ENCODE assay signal across 23 cellular contexts in the genomic region with DNA sequence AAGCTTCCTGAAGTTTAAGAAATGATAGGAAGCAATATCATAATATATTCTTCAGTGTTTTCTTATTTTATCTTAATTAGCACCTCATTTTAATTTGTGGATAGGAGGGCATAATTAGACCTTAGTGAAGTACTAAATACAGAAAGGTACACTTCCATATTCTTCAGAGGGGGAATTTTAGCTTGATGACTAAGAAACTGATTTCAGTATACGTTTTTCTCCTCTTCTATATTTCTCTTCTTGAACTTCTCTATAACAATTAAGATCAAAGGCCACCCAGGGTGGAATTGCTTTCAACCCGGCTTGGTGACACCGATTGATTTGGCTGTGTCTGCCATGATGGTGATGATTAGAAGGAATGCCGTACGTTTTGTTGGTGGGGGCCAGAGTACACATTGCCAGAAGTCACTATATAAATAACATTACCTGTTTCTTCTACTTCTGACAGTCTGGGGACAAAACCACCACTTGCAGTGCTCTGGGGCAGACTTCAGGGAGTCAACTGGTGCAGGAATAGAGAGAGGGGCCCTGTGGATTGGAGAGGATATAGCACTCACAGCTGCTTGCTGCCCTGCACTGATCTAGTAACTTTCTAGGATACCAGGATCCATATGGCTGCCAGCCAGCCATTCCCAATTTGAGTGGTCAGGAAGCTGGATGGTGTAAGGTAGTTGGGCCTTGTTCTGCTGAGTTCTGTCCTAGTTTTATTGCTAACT.
DNase-seq lines count a peak whose midpoint lies in the region; ATAC-seq and TF ChIP-seq lines count a peak whose summit lies in the region.
"Had no signal": no experiment of that assay in that cellular context is flagged by ENCODE, and none has a peak within 500 bp of the region (broad histone marks: within the 10 kb centered on the region; RNA-seq: fewer than 3 reads in every experiment).

No MANE protein-coding gene starts in this region.

- no peak overlapping the region for H3K4ac ChIP-seq in mesenchymal stem cell (ENCODE audit: low read depth in 1 of 2, low read length in 2 of 2)

- DNase-seq in cardiac septum (ENCODE audit: low spot score) (peak; percentile 31), Right ventricle myocardium inferior (ENCODE audit: missing footprints) (no peak), mesenchymal stem cell (no peak), uterus (no peak), chondrocyte (ENCODE audit: low spot score) (no peak), dedifferentiated amniotic fluid mesenchymal stem cell (ENCODE audit: extremely low spot score) (no peak)
- DNase-seq: activated CD4-positive, alpha-beta T cell treated with anti-CD3 and anti-CD28 coated beads, Interleukin-2, amount 50 U/mL, for 4 hours; activated naive CD8-positive, alpha-beta T cell treated with anti-CD3 and anti-CD28 coated beads, Interleukin-2, amount 10 ng/mL, durations not matched to agents 7 days and 5 days; CD4-positive, alpha-beta T cell; colonic mucosa; NCI-H1105; NCI-H2029; NCI-H526 treated with DMSO at 0.1 percent for 48 hours; stimulated activated CD4-positive, alpha-beta T cell treated with anti-CD3 and anti-CD28 coated beads, Interleukin-4, amount 100 ng/mL, for 1 hour; stimulated activated naive CD4-positive, alpha-beta T cell treated with Interleukin-2 at 50 U/mL for 16 hours; T-helper 2 cell; transverse colon had no signal

- peaks cover 12% of the 10 kb centered on the region for H3K4me1 Mint-ChIP-seq in activated T-helper 17 cell treated with anti-CD3 and anti-CD28 coated beads, Interleukin-2, amount 50 U/mL, for 72 hours
- H3K4me1 Mint-ChIP-seq in chondrocyte (ENCODE audit: low read depth): peaks cover 19% of the 10 kb centered on the region

- no peaks in the 10 kb centered on the region for H3K27me3 Mint-ChIP-seq in activated T-helper 17 cell treated with anti-CD3 and anti-CD28 coated beads, Interleukin-2, amount 50 U/mL, for 72 hours
- no peaks in the 10 kb centered on the region for H3K27me3 Mint-ChIP-seq in chondrocyte (ENCODE audit: low read depth)
- H3K27me3 Mint-ChIP-seq: activated naive CD8-positive, alpha-beta T cell treated with anti-CD3 and anti-CD28 coated beads, Interleukin-2, amount 10 ng/mL, durations not matched to agents 7 days and 5 days; CD4-positive, alpha-beta T cell; natural killer cell treated with Interleukin-12 subunit alpha and Interleukin-12 subunit beta and Interleukin-15 and Interleukin-18, amount 100 ng/mL, for 72 hours had no signal

- no peaks in the 10 kb centered on the region for H3K9me3 ChIP-seq in mesenchymal stem cell (ENCODE audit: control insufficient read depth, low read length)
- no peaks in the 10 kb centered on the region for H3K9me3 ChIP-seq in uterus
- H3K9me3 ChIP-seq: colonic mucosa, ovary, transverse colon had no signal

- intact Hi-C loops in cardiac septum (cut with DNase I): no loop called here
- intact Hi-C loops in Right ventricle myocardium inferior (cut with DNase I): no loop called here
- intact Hi-C loops in uterus (cut with DNase I; ENCODE audit: low total_unique reads): no loop called here

- no peaks in the 10 kb centered on the region for H3K27me3 ChIP-seq in mesenchymal stem cell (ENCODE audit: control insufficient read depth in 1 of 2, insufficient read depth in 1 of 2, low read length in 2 of 2)
- H3K27me3 ChIP-seq in uterus: no peaks in the 10 kb centered on the region
- H3K27me3 ChIP-seq: colonic mucosa, ovary, transverse colon had no signal

- peaks cover 17% of the 10 kb centered on the region for H3K79me1 ChIP-seq in mesenchymal stem cell (replicated peaks; ENCODE audit: low read length, poor library complexity, severe bottlenecking)

- no peak overlapping the region for H2AFZ ChIP-seq in mesenchymal stem cell (ENCODE audit: low read depth, low read length)

- no peak overlapping the region for H2AK5ac ChIP-seq in mesenchymal stem cell (ENCODE audit: low read length, severe bottlenecking)

- H3K4me3 ChIP-seq in mesenchymal stem cell (ENCODE audit: insufficient read depth in 1 of 2, low read depth in 1 of 2, low read length in 2 of 2) (peak overlapping the region in 1 of 2 experiments; percentile 71), uterus (no peak overlapping the region)
- H3K4me3 ChIP-seq: colonic mucosa, ovary, transverse colon had no signal

- H3K36me3 ChIP-seq in mesenchymal stem cell (ENCODE audit: control insufficient read depth in 1 of 2, insufficient read depth in 2 of 2, low read depth in 1 of 2, low read length in 2 of 2): no peaks in the 10 kb centered on the region
- no peaks in the 10 kb centered on the region for H3K36me3 ChIP-seq in uterus
- H3K36me3 ChIP-seq: colonic mucosa, ovary, transverse colon had no signal

- WGBS in mesenchymal stem cell: 100% methylated on average over 3 of the region's 5 CpGs

- H3K14ac ChIP-seq in mesenchymal stem cell (ENCODE audit: low read length in 2 of 2): no peak overlapping the region

- no peaks in the 10 kb centered on the region for H3K36me3 Mint-ChIP-seq in activated T-helper 17 cell treated with anti-CD3 and anti-CD28 coated beads, Interleukin-2, amount 50 U/mL, for 72 hours (ENCODE audit: low read depth)
- H3K36me3 Mint-ChIP-seq in chondrocyte (ENCODE audit: low read depth): no peaks in the 10 kb centered on the region
- H3K36me3 Mint-ChIP-seq: mesothelial cell of epicardium; natural killer cell treated with Interleukin-12 subunit alpha and Interleukin-12 subunit beta and Interleukin-15 and Interleukin-18, amount 100 ng/mL, for 72 hours had no signal

- no peak overlapping the region for H2BK5ac ChIP-seq in mesenchymal stem cell (ENCODE audit: low read depth, low read length, poor library complexity, severe bottlenecking)

- H3K4me2 ChIP-seq in mesenchymal stem cell (ENCODE audit: low read length, poor library complexity, severe bottlenecking): no peak overlapping the region

- H4K8ac ChIP-seq in mesenchymal stem cell (ENCODE audit: low read length): no peak overlapping the region

- no peak for ATAC-seq in Right ventricle myocardium inferior
- peak; percentile 50 for ATAC-seq in activated T-helper 17 cell treated with anti-CD3 and anti-CD28 coated beads, Interleukin-2, amount 50 U/mL, for 72 hours (replicated peaks)
- ATAC-seq: esophagus mucosa; natural killer cell treated with Interleukin-12 subunit alpha and Interleukin-12 subunit beta and Interleukin-15 and Interleukin-18, amount 100 ng/mL, for 72 hours had no signal

- TF ChIP-seq CTCF in uterus (IDR thresholded peaks at IDR 0.05) (no peak), chondrocyte (IDR thresholded peaks at IDR 0.05) (no peak)

- no peak overlapping the region for H3K18ac ChIP-seq in mesenchymal stem cell (ENCODE audit: low read depth in 1 of 2, low read length in 2 of 2)

- H3K27ac ChIP-seq in mesenchymal stem cell (ENCODE audit: low read length, poor library complexity, severe bottlenecking) (no peak overlapping the region), uterus (peak overlapping the region; percentile 63 to 77)
- H3K27ac ChIP-seq: colonic mucosa had no signal

- no peak overlapping the region for H2BK120ac ChIP-seq in mesenchymal stem cell (ENCODE audit: low read depth, low read length)

- H2BK12ac ChIP-seq in mesenchymal stem cell (ENCODE audit: low read length in 2 of 2): no peak overlapping the region

- TF ChIP-seq POLR2A in uterus (IDR thresholded peaks at IDR 0.05): no peak

- peaks cover 3% of the 10 kb centered on the region for H3K4me1 ChIP-seq in mesenchymal stem cell (ENCODE audit: control insufficient read depth, insufficient read depth, low read depth, low read length)
- H3K4me1 ChIP-seq in uterus: no peaks in the 10 kb centered on the region
- H3K4me1 ChIP-seq: colonic mucosa had no signal

- H3K4me3 Mint-ChIP-seq in activated T-helper 17 cell treated with anti-CD3 and anti-CD28 coated beads, Interleukin-2, amount 50 U/mL, for 72 hours: peak overlapping the region; percentile 53
- no peak overlapping the region for H3K4me3 Mint-ChIP-seq in chondrocyte (ENCODE audit: unreplicated experiment)
- H3K4me3 Mint-ChIP-seq: activated naive CD8-positive, alpha-beta T cell treated with anti-CD3 and anti-CD28 coated beads, Interleukin-2, amount 10 ng/mL, durations not matched to agents 7 days and 5 days; CD4-positive, alpha-beta T cell; mesothelial cell of epicardium; natural killer cell treated with Interleukin-12 subunit alpha and Interleukin-12 subunit beta and Interleukin-15 and Interleukin-18, amount 100 ng/mL, for 72 hours had no signal

- H4K91ac ChIP-seq in mesenchymal stem cell (ENCODE audit: low read length): no peak overlapping the region

- no peaks in the 10 kb centered on the region for H3K9me3 Mint-ChIP-seq in activated T-helper 17 cell treated with anti-CD3 and anti-CD28 coated beads, Interleukin-2, amount 50 U/mL, for 72 hours
- H3K9me3 Mint-ChIP-seq in chondrocyte (ENCODE audit: low read depth): no peaks in the 10 kb centered on the region
- H3K9me3 Mint-ChIP-seq: activated naive CD8-positive, alpha-beta T cell treated with anti-CD3 and anti-CD28 coated beads, Interleukin-2, amount 10 ng/mL, durations not matched to agents 7 days and 5 days; CD4-positive, alpha-beta T cell; HFFc6; mesothelial cell of epicardium; natural killer cell treated with Interleukin-12 subunit alpha and Interleukin-12 subunit beta and Interleukin-15 and Interleukin-18, amount 100 ng/mL, for 72 hours had no signal

- H2BK15ac ChIP-seq in mesenchymal stem cell (ENCODE audit: low read depth, poor library complexity, severe bottlenecking): no peak overlapping the region

- H3K23ac ChIP-seq in mesenchymal stem cell (ENCODE audit: low read length in 2 of 2): no peak overlapping the region

- H3K9ac ChIP-seq in mesenchymal stem cell (ENCODE audit: low read length): peak overlapping the region; percentile 76

- peak overlapping the region; percentile 73 for H3K27ac Mint-ChIP-seq in activated T-helper 17 cell treated with anti-CD3 and anti-CD28 coated beads, Interleukin-2, amount 50 U/mL, for 72 hours
- no peak overlapping the region for H3K27ac Mint-ChIP-seq in chondrocyte (ENCODE audit: unreplicated experiment)
- H3K27ac Mint-ChIP-seq: activated naive CD8-positive, alpha-beta T cell treated with anti-CD3 and anti-CD28 coated beads, Interleukin-2, amount 10 ng/mL, durations not matched to agents 7 days and 5 days; CD4-positive, alpha-beta T cell had no signal
